Comparison of ENCODE assay signal across 9 cellular contexts in the genomic region with DNA sequence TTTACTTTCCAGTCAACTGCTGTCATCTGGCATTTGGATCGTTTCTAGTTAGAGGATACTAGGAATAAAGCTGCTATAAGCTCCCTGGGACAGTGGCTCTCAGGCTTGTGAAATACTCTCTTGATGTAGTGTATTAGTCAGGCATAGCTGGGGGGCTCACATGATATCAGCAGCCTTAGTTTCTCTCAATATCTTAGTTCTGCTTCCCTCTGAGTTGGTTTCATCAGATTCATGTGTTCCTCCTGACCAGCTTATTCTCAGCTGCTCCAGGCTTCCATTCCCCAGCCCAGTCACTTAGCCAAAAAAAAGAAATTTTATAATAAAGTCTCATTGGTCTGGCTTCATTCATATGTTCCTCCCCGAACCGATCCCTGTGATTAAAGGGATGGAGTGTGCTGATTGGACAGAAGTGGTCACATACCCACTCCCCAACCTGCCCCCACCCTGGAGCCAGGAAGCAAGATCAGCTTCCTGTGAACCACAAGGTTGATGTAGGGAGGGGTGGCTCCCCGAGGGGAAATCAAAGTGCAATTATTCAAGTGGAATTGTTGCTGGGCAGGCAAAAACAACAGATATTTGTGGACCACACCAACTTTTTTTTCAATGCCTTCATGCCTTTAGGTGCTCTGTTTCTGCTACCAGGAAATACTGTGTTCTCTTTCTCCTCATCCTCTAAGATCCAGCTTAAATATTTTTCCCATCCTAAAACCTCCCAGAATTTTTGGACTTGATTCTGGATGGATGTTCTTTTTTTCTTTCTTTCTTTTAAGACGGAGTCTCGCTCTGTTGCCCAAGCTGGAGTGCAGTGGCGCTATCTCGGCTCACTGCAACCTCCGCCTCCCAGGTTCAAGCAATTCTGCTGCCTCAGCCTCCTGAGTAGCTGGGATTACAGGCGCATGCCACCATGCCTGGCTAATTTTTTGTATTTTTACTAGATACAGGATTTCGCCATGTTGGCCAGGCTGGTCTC. TPM values are rescaled to one million over a fixed set of nuclear protein-coding genes. Genes with fewer than 3 reads are reported as not detected.
DNase-seq lines count a peak whose midpoint lies in the region; ATAC-seq lines count a peak whose summit lies in the region.
"Had no signal": no experiment of that assay in that cellular context is flagged by ENCODE, and none has a peak within 500 bp of the region (broad histone marks: within the 10 kb centered on the region; RNA-seq: fewer than 3 reads in every experiment).

No MANE protein-coding gene starts in this region.

- H3K27ac Mint-ChIP-seq in naive B cell: peak overlapping the region in 4 of 6 donors; percentile 64 to 86 (median 80)

- H3K4me1 Mint-ChIP-seq in naive B cell: peaks cover 14 to 15% (median 14%) of the 10 kb centered on the region in 3 donors

- no peaks in the 10 kb centered on the region for H3K27me3 Mint-ChIP-seq in naive B cell

- ATAC-seq in naive B cell (ENCODE audit: low read depth in 2 of 2): peak; percentile 89 to 91

- DNase-seq in CD1c-positive myeloid dendritic cell (ENCODE audit: extremely low spot score) (peak; percentile 65), NCI-H774 (lab: John Stamatoyannopoulos, UW) (peak; percentile 9), epithelial cell of prostate (ENCODE audit: low read depth, low spot score) (no peak), naive B cell (peak; percentile 43), NCI-H128 (lab: John Stamatoyannopoulos, UW; ENCODE audit: unreplicated experiment) (no peak), amygdala (lab: John Stamatoyannopoulos, UW) (no peak), DMS79 (lab: John Stamatoyannopoulos, UW) (no peak)
- DNase-seq in stimulated activated CD4-positive, alpha-beta T cell treated with anti-CD3 and anti-CD28 coated beads, Interleukin-2, amount 100 ng/mL, for 24 hours: no peak

- H3K36me3 Mint-ChIP-seq in naive B cell: no peaks in the 10 kb centered on the region

- H3K4me3 Mint-ChIP-seq in naive B cell: peak overlapping the region in 4 of 8 donors; percentile 10 to 59 (median 44)

- no peaks in the 10 kb centered on the region for H3K9me3 Mint-ChIP-seq in naive B cell

- H3K27ac ChIP-seq in epithelial cell of prostate: peak overlapping the region; percentile 37
- H3K27ac ChIP-seq: SJSA1 had no signal

RNA-seq across cellular contexts. Expression of a gene that starts 11.2 kb away (rescaled TPM):
- polyA plus RNA-seq in naive B cell (ENCODE audit: low read depth in 6 of 6): under 1 TPM in 5 of 6 donors, not detected in 1; 0.60 to 0.87 (median 0.71) TPM

Comparison
In these comparisons a context has a peak if more than half of its experiments do, and no peak if none do; other contexts are left out.
1. DNase-seq: peak in CD1c-positive myeloid dendritic cell (single experiment), NCI-H774 (single experiment) and naive B cell (single experiment); none in epithelial cell of prostate (single experiment), NCI-H128 (single experiment), stimulated activated CD4-positive, alpha-beta T cell treated with anti-CD3 and anti-CD28 coated beads, Interleukin-2, amount 100 ng/mL, for 24 hours (0 of 2), amygdala (0 of 56) and DMS79 (single experiment).